In genomic region chr17:3678095-3678820, GRCh38 we compare ENCODE assay signal across 1 cellular context.
TF ChIP-seq lines count a peak whose summit lies in the region.

No MANE protein-coding gene starts in this region.

TF ChIP-seq in GM12878, 131 proteins besides CTCF, POLR2A, EP300 and RAD21:
- TF ChIP-seq, protein P1, sequence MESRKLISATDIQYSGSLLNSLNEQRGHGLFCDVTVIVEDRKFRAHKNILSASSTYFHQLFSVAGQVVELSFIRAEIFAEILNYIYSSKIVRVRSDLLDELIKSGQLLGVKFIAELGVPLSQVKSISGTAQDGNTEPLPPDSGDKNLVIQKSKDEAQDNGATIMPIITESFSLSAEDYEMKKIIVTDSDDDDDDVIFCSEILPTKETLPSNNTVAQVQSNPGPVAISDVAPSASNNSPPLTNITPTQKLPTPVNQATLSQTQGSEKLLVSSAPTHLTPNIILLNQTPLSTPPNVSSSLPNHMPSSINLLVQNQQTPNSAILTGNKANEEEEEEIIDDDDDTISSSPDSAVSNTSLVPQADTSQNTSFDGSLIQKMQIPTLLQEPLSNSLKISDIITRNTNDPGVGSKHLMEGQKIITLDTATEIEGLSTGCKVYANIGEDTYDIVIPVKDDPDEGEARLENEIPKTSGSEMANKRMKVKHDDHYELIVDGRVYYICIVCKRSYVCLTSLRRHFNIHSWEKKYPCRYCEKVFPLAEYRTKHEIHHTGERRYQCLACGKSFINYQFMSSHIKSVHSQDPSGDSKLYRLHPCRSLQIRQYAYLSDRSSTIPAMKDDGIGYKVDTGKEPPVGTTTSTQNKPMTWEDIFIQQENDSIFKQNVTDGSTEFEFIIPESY (IDR thresholded peaks at IDR 0.05): no peak
- TF ChIP-seq RBBP5 (conservative IDR thresholded peaks at IDR 0.05) (no peak), NFXL1 (IDR thresholded peaks at IDR 0.05; ENCODE audit: borderline replicate concordance) (no peak), ZBED1 (IDR thresholded peaks at IDR 0.05; ENCODE audit: borderline replicate concordance) (no peak), MYC (IDR thresholded peaks at IDR 0.05; ENCODE audit: insufficient read depth, insufficient read length, insufficient replicate concordance, low read length, severe bottlenecking) (no peak), JUND (IDR thresholded peaks at IDR 0.05; ENCODE audit: low read depth, low read length) (no peak), NRF1 (conservative IDR thresholded peaks at IDR 0.05; ENCODE audit: low read depth, low read length) (no peak), RUNX3 (IDR thresholded peaks at IDR 0.05; ENCODE audit: low read length) (no peak), HDGF (IDR thresholded peaks at IDR 0.05) (no peak), HDAC2 (IDR thresholded peaks at IDR 0.05) (no peak), TBL1XR1 (IDR thresholded peaks at IDR 0.05; ENCODE audit: low read depth, low read length) (no peak), IKZF1 (conservative IDR thresholded peaks at IDR 0.05) (no peak), ETV6 (conservative IDR thresholded peaks at IDR 0.05 in 1 of 2, IDR thresholded peaks at IDR 0.05 in 1 of 2; ENCODE audit: borderline replicate concordance in 1 of 2, low read depth in 1 of 2) (no peak), MXI1 (IDR thresholded peaks at IDR 0.05; ENCODE audit: low read depth, low read length) (no peak), ZNF274 (IDR thresholded peaks at IDR 0.05; ENCODE audit: insufficient read depth, insufficient read length) (no peak)
- TF ChIP-seq, protein P2, sequence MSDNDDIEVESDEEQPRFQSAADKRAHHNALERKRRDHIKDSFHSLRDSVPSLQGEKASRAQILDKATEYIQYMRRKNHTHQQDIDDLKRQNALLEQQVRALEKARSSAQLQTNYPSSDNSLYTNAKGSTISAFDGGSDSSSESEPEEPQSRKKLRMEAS (IDR thresholded peaks at IDR 0.05; ENCODE audit: low read depth, low read length): no peak
- TF ChIP-seq, protein P3, sequence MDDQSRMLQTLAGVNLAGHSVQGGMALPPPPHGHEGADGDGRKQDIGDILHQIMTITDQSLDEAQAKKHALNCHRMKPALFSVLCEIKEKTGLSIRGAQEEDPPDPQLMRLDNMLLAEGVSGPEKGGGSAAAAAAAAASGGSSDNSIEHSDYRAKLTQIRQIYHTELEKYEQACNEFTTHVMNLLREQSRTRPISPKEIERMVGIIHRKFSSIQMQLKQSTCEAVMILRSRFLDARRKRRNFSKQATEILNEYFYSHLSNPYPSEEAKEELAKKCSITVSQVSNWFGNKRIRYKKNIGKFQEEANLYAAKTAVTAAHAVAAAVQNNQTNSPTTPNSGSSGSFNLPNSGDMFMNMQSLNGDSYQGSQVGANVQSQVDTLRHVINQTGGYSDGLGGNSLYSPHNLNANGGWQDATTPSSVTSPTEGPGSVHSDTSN (IDR thresholded peaks at IDR 0.05; ENCODE audit: insufficient replicate concordance, low read depth, low read length): no peak
